21 cellular contexts compared by ENCODE assay signal in genomic region chr3:189294649-189295048, GRCh38.
A peak's percentile ranks its signal among the peaks of the same experiment; 100 is the strongest.
DNase-seq lines count a peak whose midpoint lies in the region; ATAC-seq, FAIRE-seq and TF ChIP-seq lines count a peak whose summit lies in the region.
"Had no signal": no experiment of that assay in that cellular context is flagged by ENCODE, and none has a peak within 500 bp of the region (broad histone marks: within the 10 kb centered on the region; RNA-seq: fewer than 3 reads in every experiment).

No MANE protein-coding gene starts in this region.

- no peaks in the 10 kb centered on the region for H3K9me2 ChIP-seq in PC-9 (ENCODE audit: insufficient read depth)

- no TSS peak for BruUV-seq in PC-9 (replicated peaks; lab: Mats Ljungman, UMichigan)

- H3F3A ChIP-seq in PC-9 (ENCODE audit: insufficient read depth, low read depth), result peaks cover 28% of the 10 kb centered on the region

- peak; percentile 79 for ATAC-seq in left colon
- ATAC-seq: A549; CD8-positive, alpha-beta T cell; GM12878 had no signal

- DNase-seq in H54 (ENCODE audit: insufficient read length, low spot score), result no peak
- DNase-seq in left colon, result peak in 1 of 2 donors; percentile 31
- DNase-seq in small intestine, result peak; percentile 27
- DNase-seq in NCI-H2107 treated with DMSO at 0.1 percent for 48 hours (lab: John Stamatoyannopoulos, UW; ENCODE audit: unreplicated experiment), result no peak
- DNase-seq in PC-9, result no peak
- DNase-seq: AML-193; Caco-2; Calu3; CD4-positive, alpha-beta T cell; CD8-positive, alpha-beta T cell; DND-41; EL; GDM1 had no signal

- no peak overlapping the region for H3K4me2 ChIP-seq in PC-9
- H3K4me2 ChIP-seq: A549; BLaER1 treated with 17β-estradiol and CSF1 and Interleukin-3, amounts not matched to agents 10 nM and 100 nM had no signal

- intact Hi-C loops in left colon (cut with DNase I, micrococcal nuclease), result no loop called here
- intact Hi-C loops in PC-9 (cut with micrococcal nuclease; ENCODE audit: unreplicated experiment), result no loop called here

- POLR2A ChIA-PET in PC-9 (lab: Charles Lee; ENCODE audit: unreplicated experiment), result no interaction called here

- H2AFZ ChIP-seq in PC-9, result no peak overlapping the region

- no peak for TF ChIP-seq CTCF in PC-9 (conservative IDR thresholded peaks at IDR 0.05)

- no peaks in the 10 kb centered on the region for H4K20me1 ChIP-seq in PC-9 (ENCODE audit: insufficient read depth)
- H4K20me1 ChIP-seq: BLaER1 treated with 17β-estradiol and CSF1 and Interleukin-3, amounts not matched to agents 10 nM and 100 nM had no signal

- H3K27ac ChIP-seq in small intestine (ENCODE audit: low read depth in 1 of 2, low read length in 1 of 2), result no peak overlapping the region
- H3K27ac ChIP-seq in PC-9, result no peak overlapping the region
- H3K27ac ChIP-seq: 22Rv1; A549; BLaER1 treated with 17β-estradiol and CSF1 and Interleukin-3, amounts not matched to agents 10 nM and 100 nM; C4-2B had no signal

- H3K9me3 ChIP-seq in small intestine (ENCODE audit: control insufficient read depth, low read depth), result no peaks in the 10 kb centered on the region
- peaks cover 19% of the 10 kb centered on the region; the same call in 1 of the 2 replicates for H3K9me3 ChIP-seq in PC-9 (ENCODE audit: insufficient read depth, low read depth)
- H3K9me3 ChIP-seq: A549; BLaER1 treated with 17β-estradiol and CSF1 and Interleukin-3, amounts not matched to agents 10 nM and 100 nM; Caco-2 had no signal

- no peak for TF ChIP-seq POLR2A in H54 (IDR thresholded peaks at IDR 0.05; ENCODE audit: low read depth, low read length)

- FAIRE-seq in H54 (lab: Jason Lieb, UNC) (peak; percentile 20), small intestine (lab: Jason Lieb, UNC) (no peak)
- FAIRE-seq: A549, D721Med, GM12878, GM12892, GM18507 had no signal

- H3K4me3 ChIP-seq in small intestine (ENCODE audit: low read depth in 1 of 2, low read length in 2 of 2), result no peak overlapping the region
- H3K4me3 ChIP-seq in PC-9, result no peak overlapping the region
- H3K4me3 ChIP-seq: A549; BLaER1 treated with 17β-estradiol and CSF1 and Interleukin-3, amounts not matched to agents 10 nM and 100 nM; GM12878 had no signal

- H3K36me3 ChIP-seq in small intestine (ENCODE audit: control insufficient read depth in 2 of 2, insufficient read depth in 2 of 2, low read length in 2 of 2) (no peaks in the 10 kb centered on the region), PC-9 (ENCODE audit: low read depth) (peaks cover 13% of the 10 kb centered on the region; the same call in 1 of the 2 replicates)
- H3K36me3 ChIP-seq: BLaER1 treated with 17β-estradiol and CSF1 and Interleukin-3, amounts not matched to agents 10 nM and 100 nM had no signal

- no peaks in the 10 kb centered on the region for H3K79me2 ChIP-seq in PC-9 (ENCODE audit: low read depth)

- 41 to 84% (median 63%) methylated on average over 5 of the region's 5 CpGs for WGBS in small intestine, 3 donors

- CTCF ChIA-PET in PC-9 (lab: Charles Lee), result no interaction called here

- H3K27me3 ChIP-seq in small intestine (ENCODE audit: control insufficient read depth in 2 of 2, insufficient read depth in 2 of 2, low read length in 2 of 2) (no peaks in the 10 kb centered on the region), PC-9 (ENCODE audit: insufficient read depth, low read depth) (no peaks in the 10 kb centered on the region)
- H3K27me3 ChIP-seq: BLaER1 treated with 17β-estradiol and CSF1 and Interleukin-3, amounts not matched to agents 10 nM and 100 nM had no signal

- H3K4me1 ChIP-seq in small intestine (ENCODE audit: control insufficient read depth in 2 of 2, insufficient read depth in 1 of 2, low read depth in 1 of 2, low read length in 1 of 2) (no peaks in the 10 kb centered on the region), PC-9 (replicated peaks; ENCODE audit: insufficient read depth) (peaks cover 32% of the 10 kb centered on the region)
